ENCODE assay signal across 1 cellular context in genomic region chr1:31924839-31925238, GRCh38.
TF ChIP-seq lines count a peak whose summit lies in the region.

No MANE protein-coding gene starts in this region.

TF ChIP-seq in HCT116, 20 proteins besides CTCF, POLR2A, EP300 and RAD21 (continued from another document):
- TF ChIP-seq ZBTB33 (IDR thresholded peaks at IDR 0.05; ENCODE audit: extremely low read depth, insufficient replicate concordance, low read length) (no peak), ZFX (IDR thresholded peaks at IDR 0.05) (no peak), TCF7L2 (IDR thresholded peaks at IDR 0.05; ENCODE audit: borderline replicate concordance, extremely low read depth, insufficient read depth, insufficient read length) (no peak), REST (IDR thresholded peaks at IDR 0.05; ENCODE audit: low read depth) (no peak), EZH2phosphoT487 (IDR thresholded peaks at IDR 0.05; ENCODE audit: borderline replicate concordance) (no peak), SIN3A (IDR thresholded peaks at IDR 0.05; ENCODE audit: low read depth) (no peak), SP1 (IDR thresholded peaks at IDR 0.05; ENCODE audit: low read depth) (no peak), YY1 (IDR thresholded peaks at IDR 0.05; ENCODE audit: extremely low read depth, insufficient replicate concordance, low read depth, low read length) (no peak), CEBPB (IDR thresholded peaks at IDR 0.05; ENCODE audit: low read depth) (no peak), ELF1 (IDR thresholded peaks at IDR 0.05; ENCODE audit: borderline replicate concordance, low read depth) (no peak), POLR2AphosphoS5 (IDR thresholded peaks at IDR 0.05; ENCODE audit: low read depth, low read length) (no peak), SRF (IDR thresholded peaks at IDR 0.05; ENCODE audit: low read depth) (no peak), ZNF274 (IDR thresholded peaks at IDR 0.05; ENCODE audit: low read depth, low read length) (no peak)
